ENCODE assay signal across 9 cellular contexts in genomic region chr1:12549460-12550349, GRCh38.
DNase-seq lines count a peak whose midpoint lies in the region; ATAC-seq, FAIRE-seq and TF ChIP-seq lines count a peak whose summit lies in the region.
"Had no signal": no experiment of that assay in that cellular context is flagged by ENCODE, and none has a peak within 500 bp of the region (broad histone marks: within the 10 kb centered on the region; RNA-seq: fewer than 3 reads in every experiment).

No MANE protein-coding gene starts in this region.

- no peak for TF ChIP-seq CTCF in smooth muscle cell (IDR thresholded peaks at IDR 0.05; ENCODE audit: borderline replicate concordance, insufficient read depth, poor library complexity, severe bottlenecking)

- WGBS in thymus: 93% methylated on average over 31 of the region's 31 CpGs
- WGBS in smooth muscle cell (ENCODE audit: low lambda C conversion rate): 75% methylated on average over 31 of the region's 31 CpGs

- no peak for ATAC-seq in HG02623 (IDR thresholded peaks at IDR 0.05; ENCODE audit: unreplicated experiment)

- no peaks in the 10 kb centered on the region for H3K27me3 ChIP-seq in thymus (ENCODE audit: control insufficient read depth, insufficient read depth)
- H3K27me3 ChIP-seq in smooth muscle cell (ENCODE audit: low read depth): no peaks in the 10 kb centered on the region

- H3K4me3 ChIP-seq in thymus (ENCODE audit: low read length) (no peak overlapping the region), smooth muscle cell (no peak overlapping the region)
- H3K4me3 ChIP-seq: HAP-1 had no signal

- H2AFZ ChIP-seq in smooth muscle cell (ENCODE audit: low read depth): no peak overlapping the region

- H3K4me2 ChIP-seq in smooth muscle cell: no peak overlapping the region

- no peaks in the 10 kb centered on the region for H4K20me1 ChIP-seq in smooth muscle cell (ENCODE audit: low read depth)

- TF ChIP-seq POLR2A in GM12891 (IDR thresholded peaks at IDR 0.05; ENCODE audit: low read depth, low read length): no peak

- no peaks in the 10 kb centered on the region for H3K9me3 ChIP-seq in thymus (ENCODE audit: control insufficient read depth)
- no peaks in the 10 kb centered on the region for H3K9me3 ChIP-seq in smooth muscle cell (replicated peaks; ENCODE audit: low read depth)
- H3K9me3 ChIP-seq: HAP-1 had no signal

- no peak for FAIRE-seq in GM12891 (lab: Jason Lieb, UNC)

- H3K79me2 ChIP-seq in smooth muscle cell (ENCODE audit: low read depth): no peaks in the 10 kb centered on the region

- H3K9ac ChIP-seq in smooth muscle cell (ENCODE audit: low read depth): no peak overlapping the region

- H3K36me3 ChIP-seq in thymus (ENCODE audit: control insufficient read depth, insufficient read depth) (no peaks in the 10 kb centered on the region), smooth muscle cell (ENCODE audit: low read depth) (no peaks in the 10 kb centered on the region)
- H3K36me3 ChIP-seq: HAP-1 had no signal

- H3K4me1 ChIP-seq in thymus (ENCODE audit: control insufficient read depth, insufficient read depth, low read length) (no peaks in the 10 kb centered on the region), smooth muscle cell (ENCODE audit: low read depth) (peaks cover 4% of the 10 kb centered on the region)

- no peaks in the 10 kb centered on the region for H3F3A ChIP-seq in smooth muscle cell (ENCODE audit: low read depth)

- peak overlapping the region; percentile 10 for H3K27ac ChIP-seq in thymus (ENCODE audit: low read depth)
- no peak overlapping the region for H3K27ac ChIP-seq in smooth muscle cell (ENCODE audit: low read depth)

- DNase-seq in AG20443 (ENCODE audit: low spot score) (peak; percentile 86), HuH-7 (ENCODE audit: low spot score) (peak; percentile 52), amniotic stem cell (lab: John Stamatoyannopoulos, UW) (peak; percentile 60), kidney glomerular epithelial cell (lab: John Stamatoyannopoulos, UW) (peak; percentile 97), smooth muscle cell (lab: John Stamatoyannopoulos, UW; ENCODE audit: unreplicated experiment) (no peak), GM12891 (ENCODE audit: insufficient read length, low spot score) (no peak)

TF ChIP-seq in GM12891, 5 proteins besides CTCF, POLR2A, EP300 and RAD21:
- no peak for TF ChIP-seq SPI1 (IDR thresholded peaks at IDR 0.05; ENCODE audit: low read depth, low read length)
- TF ChIP-seq TAF1 (IDR thresholded peaks at IDR 0.05; ENCODE audit: low read depth, low read length): no peak
- TF ChIP-seq POLR2AphosphoS5 (IDR thresholded peaks at IDR 0.05; ENCODE audit: low read depth, low read length): no peak
- no peak for TF ChIP-seq PAX5 (IDR thresholded peaks at IDR 0.05; ENCODE audit: insufficient read depth, low read length, severe bottlenecking)
- no peak for TF ChIP-seq POU2F2 (IDR thresholded peaks at IDR 0.05; ENCODE audit: low read depth, low read length)

Comparison
In these comparisons a context has a peak if more than half of its experiments do, and no peak if none do; other contexts are left out.
1. DNase-seq: peak in AG20443 (single experiment), HuH-7 (single experiment), amniotic stem cell (single experiment) and kidney glomerular epithelial cell (single experiment); none in smooth muscle cell (single experiment) and GM12891 (single experiment).